Comparison of ENCODE assay signal across 13 cellular contexts in the genomic region with DNA sequence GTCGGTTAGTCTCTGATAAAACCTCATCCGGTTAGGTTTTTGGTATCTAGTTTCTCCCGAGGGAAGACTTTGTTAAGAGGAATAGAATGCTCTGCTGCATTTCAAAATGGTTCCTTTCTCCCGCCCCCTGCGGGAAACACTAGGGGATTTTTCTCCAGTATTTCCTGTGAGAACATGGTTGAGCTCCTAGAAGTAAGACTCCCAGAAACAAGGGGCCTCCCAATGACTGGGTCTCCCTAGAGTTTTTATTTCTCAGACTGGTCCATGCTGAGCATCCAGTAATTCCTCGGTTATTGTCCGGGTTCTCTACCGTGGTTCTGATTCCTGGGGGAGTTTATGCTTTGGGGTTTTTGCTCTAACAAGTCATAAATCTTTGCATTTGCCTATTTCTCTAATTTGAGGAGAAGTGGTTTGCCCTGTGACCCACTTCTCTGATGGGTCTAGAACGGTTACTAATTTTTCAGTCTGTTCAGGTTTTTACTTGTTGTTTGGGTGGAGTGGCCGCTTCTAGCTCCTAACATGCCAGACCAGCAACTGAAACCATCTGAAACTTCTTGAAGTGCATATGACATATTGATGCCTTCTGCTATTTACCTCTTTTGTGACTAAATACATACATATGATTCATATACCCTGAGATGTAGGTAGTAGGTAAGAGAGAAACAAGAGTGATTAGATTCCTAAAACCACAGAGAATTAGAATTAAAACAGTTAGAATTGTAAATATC. TPM values are rescaled to one million over a fixed set of nuclear protein-coding genes. Genes with fewer than 3 reads are reported as not detected.
A peak's percentile ranks its signal among the peaks of the same experiment; 100 is the strongest.
DNase-seq lines count a peak whose midpoint lies in the region; ATAC-seq, FAIRE-seq and TF ChIP-seq lines count a peak whose summit lies in the region.
"Had no signal": no experiment of that assay in that cellular context is flagged by ENCODE, and none has a peak within 500 bp of the region (broad histone marks: within the 10 kb centered on the region; RNA-seq: fewer than 3 reads in every experiment).

No MANE protein-coding gene starts in this region.

- CTCF ChIA-PET in CD8-positive, alpha-beta T cell (lab: Charles Lee): interaction anchor here (0.7 to 7.0 kb wide), 11 partner anchors 9 to 234 kb away, joined by 3 to 130 read pairs (median 9); partner anchors contain the start of genes MUCL1 and TESPA1
- CTCF ChIA-PET in activated naive CD4-positive, alpha-beta T cell treated with anti-CD3 and anti-CD28 coated beads, Interleukin-2, amount 10 ng/mL, durations not matched to agents 7 days and 5 days (lab: Charles Lee): interaction anchor here (1.0 to 6.3 kb wide), 6 partner anchors 24 to 235 kb away, joined by 5 to 55 read pairs (median 18); partner anchors contain the start of gene MUCL1

- no peak for DNase-seq in CD8-positive, alpha-beta T cell
- DNase-seq in activated naive CD4-positive, alpha-beta T cell treated with anti-CD3 and anti-CD28 coated beads, Interleukin-2, amount 10 ng/mL, durations not matched to agents 7 days and 5 days: no peak
- DNase-seq in H7: no peak
- DNase-seq in stimulated activated CD4-positive, alpha-beta T cell treated with anti-CD3 and anti-CD28 coated beads, Interleukin-4, amount 100 ng/mL, for 1 hour: no peak
- DNase-seq in frontal cortex (ENCODE audit: low spot score in 2 of 2): no peak
- DNase-seq in aorta: no peak
- DNase-seq: GOT3; NCI-H1105 treated with DMSO at 0.1 percent for 48 hours; right lobe of liver; stimulated activated naive CD4-positive, alpha-beta T cell had no signal

- H3K4me1 Mint-ChIP-seq in CD8-positive, alpha-beta T cell (ENCODE audit: low read depth): peaks cover 83% of the 10 kb centered on the region
- peaks cover 72% of the 10 kb centered on the region for H3K4me1 Mint-ChIP-seq in activated naive CD4-positive, alpha-beta T cell treated with anti-CD3 and anti-CD28 coated beads, Interleukin-2, amount 10 ng/mL, durations not matched to agents 7 days and 5 days

- no peak for TF ChIP-seq CTCF in CD8-positive, alpha-beta T cell (IDR thresholded peaks at IDR 0.05)

- H3K9me3 Mint-ChIP-seq in CD8-positive, alpha-beta T cell: no peaks in the 10 kb centered on the region
- no peaks in the 10 kb centered on the region for H3K9me3 Mint-ChIP-seq in activated naive CD4-positive, alpha-beta T cell treated with anti-CD3 and anti-CD28 coated beads, Interleukin-2, amount 10 ng/mL, durations not matched to agents 7 days and 5 days

- WGBS in aorta, 2 donors: 48 to 51% methylated on average over 10 of the region's 10 CpGs

- no peak overlapping the region for H3K4me3 Mint-ChIP-seq in CD8-positive, alpha-beta T cell
- H3K4me3 Mint-ChIP-seq in activated naive CD4-positive, alpha-beta T cell treated with anti-CD3 and anti-CD28 coated beads, Interleukin-2, amount 10 ng/mL, durations not matched to agents 7 days and 5 days: no peak overlapping the region

- H3K27ac ChIP-seq in CD8-positive, alpha-beta T cell (ENCODE audit: low read depth, low read length): no peak overlapping the region
- H3K27ac ChIP-seq in aorta (ENCODE audit: low read depth in 1 of 2, low read length in 2 of 2): no peak overlapping the region
- H3K27ac ChIP-seq: right lobe of liver had no signal

- peaks cover 51% of the 10 kb centered on the region for H3K36me3 ChIP-seq in CD8-positive, alpha-beta T cell (ENCODE audit: insufficient read depth, low read length)
- H3K36me3 ChIP-seq in H7 (replicated peaks; ENCODE audit: control insufficient read depth, insufficient read depth, low read length) (no peaks in the 10 kb centered on the region), aorta (ENCODE audit: control insufficient read depth in 1 of 2, insufficient read depth in 2 of 2, low read length in 1 of 2) (no peaks in the 10 kb centered on the region)
- H3K36me3 ChIP-seq: right lobe of liver had no signal

- intact Hi-C loops in CD8-positive, alpha-beta T cell (cut with DNase I, micrococcal nuclease): loop anchor here (2.0 to 10.0 kb wide), 3 partner anchors 25 to 355 kb away; no protein-coding TSS in a partner anchor
- intact Hi-C loops in aorta (cut with DNase I): loop anchor here (5.0 kb wide), 3 partner anchors 207 to 257 kb away; no protein-coding TSS in a partner anchor

- peaks cover 92% of the 10 kb centered on the region for H3K36me3 Mint-ChIP-seq in CD8-positive, alpha-beta T cell
- H3K36me3 Mint-ChIP-seq in activated naive CD4-positive, alpha-beta T cell treated with anti-CD3 and anti-CD28 coated beads, Interleukin-2, amount 10 ng/mL, durations not matched to agents 7 days and 5 days: peaks cover 86% of the 10 kb centered on the region

- no peak for FAIRE-seq in frontal cortex (lab: Jason Lieb, UNC)

- no peaks in the 10 kb centered on the region for H3K27me3 ChIP-seq in CD8-positive, alpha-beta T cell (ENCODE audit: insufficient read depth, low read length)
- no peaks in the 10 kb centered on the region for H3K27me3 ChIP-seq in H7 (ENCODE audit: control insufficient read depth, insufficient read depth, low read length)
- H3K27me3 ChIP-seq in aorta (ENCODE audit: control insufficient read depth in 1 of 2, insufficient read depth in 2 of 2, low read length in 1 of 2): no peaks in the 10 kb centered on the region

- H3K9me3 ChIP-seq in CD8-positive, alpha-beta T cell (ENCODE audit: low read length): no peaks in the 10 kb centered on the region
- no peaks in the 10 kb centered on the region for H3K9me3 ChIP-seq in aorta (ENCODE audit: control insufficient read depth, low read length)
- H3K9me3 ChIP-seq: right lobe of liver had no signal

- peaks cover 75% of the 10 kb centered on the region for H3K4me1 ChIP-seq in CD8-positive, alpha-beta T cell (ENCODE audit: insufficient read depth, low read length)
- no peaks in the 10 kb centered on the region for H3K4me1 ChIP-seq in aorta (ENCODE audit: control insufficient read depth in 1 of 2, insufficient read depth in 2 of 2, low read length in 2 of 2)
- H3K4me1 ChIP-seq: right lobe of liver had no signal

- POLR2A ChIA-PET in CD8-positive, alpha-beta T cell (lab: Charles Lee): interaction anchor here (1.5 to 2.0 kb wide), 4 partner anchors 10 to 25 kb away, joined by 3 to 7 read pairs (median 5); partner anchors contain the start of gene TESPA1

- ATAC-seq in CD8-positive, alpha-beta T cell: no peak
- ATAC-seq in GM19035 (IDR thresholded peaks at IDR 0.05; ENCODE audit: unreplicated experiment) (peak; percentile 71), HG03045 (IDR thresholded peaks at IDR 0.05; ENCODE audit: unreplicated experiment) (peak; percentile 47), aorta (ENCODE audit: low FRiP score) (no peak)
- ATAC-seq: right lobe of liver had no signal

- no peak overlapping the region for H3K4me3 ChIP-seq in CD8-positive, alpha-beta T cell (ENCODE audit: low read depth, low read length)
- no peak overlapping the region for H3K4me3 ChIP-seq in H7 (ENCODE audit: insufficient read depth, low read depth, low read length)
- no peak overlapping the region for H3K4me3 ChIP-seq in aorta (ENCODE audit: low read length in 2 of 2)
- H3K4me3 ChIP-seq: right lobe of liver had no signal

- peak overlapping the region; percentile 70 for H3K27ac Mint-ChIP-seq in CD8-positive, alpha-beta T cell
- H3K27ac Mint-ChIP-seq in activated naive CD4-positive, alpha-beta T cell treated with anti-CD3 and anti-CD28 coated beads, Interleukin-2, amount 10 ng/mL, durations not matched to agents 7 days and 5 days: peak overlapping the region; percentile 67

- no peaks in the 10 kb centered on the region for H3K27me3 Mint-ChIP-seq in CD8-positive, alpha-beta T cell (ENCODE audit: low read depth)
- H3K27me3 Mint-ChIP-seq in activated naive CD4-positive, alpha-beta T cell treated with anti-CD3 and anti-CD28 coated beads, Interleukin-2, amount 10 ng/mL, durations not matched to agents 7 days and 5 days: no peaks in the 10 kb centered on the region

RNA-seq across cellular contexts. Expression of gene TESPA1, which starts 25.1 kb away (rescaled TPM):
- total RNA-seq in CD8-positive, alpha-beta T cell: 10 to 100 TPM; 70.9 to 84.8 TPM
- not detected in 2 replicates for total RNA-seq in H7 (2014; rRNA removed; shearing (Covaris generic))
- not detected for total RNA-seq in frontal cortex
- total RNA-seq in aorta: 1 to 10 TPM; 1.0 to 2.1 TPM
- 1 to 10 TPM in 1 of 2 donors, under 1 TPM in 1; 0.26 to 1.0 TPM for polyA plus RNA-seq in aorta
- total RNA-seq: SK-MEL-5 had no signal

Comparison
In these comparisons a context has a peak if more than half of its experiments do, and no peak if none do; other contexts are left out.
1. ATAC-seq: peak in GM19035 (single experiment) and HG03045 (single experiment); none in CD8-positive, alpha-beta T cell (single experiment) and aorta (single experiment).
2. RNA of gene TESPA1, which starts 25.1 kb away (total RNA-seq): 70.9 to 84.8 TPM in CD8-positive, alpha-beta T cell; 1.0 to 2.1 TPM in aorta, not detected in H7 and not detected in frontal cortex (single experiment); every median in the first group is over 10 times any median in the second.